ENCODE assay signal across 8 cellular contexts in genomic region chr16:3134338-3135119, GRCh38. TPM values are rescaled to one million over a fixed set of nuclear protein-coding genes. Genes with fewer than 3 reads are reported as not detected.
DNase-seq lines count a peak whose midpoint lies in the region; ATAC-seq, FAIRE-seq and TF ChIP-seq lines count a peak whose summit lies in the region.

TSS of gene ZNF213 (plus strand) at chr16:3135029. CDS start at chr16:3137281, 2,252 bp downstream.

- intact Hi-C loops in aorta (cut with DNase I), result no loop called here

- H3K36me3 ChIP-seq in astrocyte (ENCODE audit: insufficient read depth, low read length) (peaks cover 3% of the 10 kb centered on the region), rectal smooth muscle tissue (ENCODE audit: control insufficient read depth, insufficient read depth, low read length) (peaks cover 3% of the 10 kb centered on the region), aorta (ENCODE audit: control insufficient read depth in 1 of 2, insufficient read depth in 2 of 2, low read length in 1 of 2) (no peaks in the 10 kb centered on the region)

- H3K27me3 Mint-ChIP-seq in T-helper 2 cell treated with Interferon-gamma antibody and Interleukin-4, amounts not matched to agents 5 μg/mL and 100 μg/mL, for 36 hours (ENCODE audit: low read depth), result no peaks in the 10 kb centered on the region
- no peaks in the 10 kb centered on the region for H3K27me3 Mint-ChIP-seq in astrocyte (ENCODE audit: low read depth, unreplicated experiment)

- H3K4me1 Mint-ChIP-seq in T-helper 2 cell treated with Interferon-gamma antibody and Interleukin-4, amounts not matched to agents 5 μg/mL and 100 μg/mL, for 36 hours (ENCODE audit: low read depth), result peaks cover 25% of the 10 kb centered on the region
- H3K4me1 Mint-ChIP-seq in astrocyte (ENCODE audit: low read depth, unreplicated experiment), result peaks cover 5% of the 10 kb centered on the region

- H3K27me3 ChIP-seq in astrocyte (ENCODE audit: insufficient read depth, low read length) (no peaks in the 10 kb centered on the region), rectal smooth muscle tissue (ENCODE audit: control insufficient read depth, insufficient read depth, low read length) (no peaks in the 10 kb centered on the region), aorta (ENCODE audit: control insufficient read depth in 1 of 2, insufficient read depth in 2 of 2, low read length in 1 of 2) (no peaks in the 10 kb centered on the region)

- H3K27ac Mint-ChIP-seq in T-helper 2 cell treated with Interferon-gamma antibody and Interleukin-4, amounts not matched to agents 5 μg/mL and 100 μg/mL, for 36 hours, result peak within 1 kb of the TSS; percentile 94
- H3K27ac Mint-ChIP-seq in astrocyte (ENCODE audit: unreplicated experiment), result peak within 1 kb of the TSS; percentile 97

- TF ChIP-seq POLR2A in GM18505 (IDR thresholded peaks at IDR 0.05; ENCODE audit: borderline replicate concordance, extremely low read depth, insufficient read depth, insufficient read length), result peak; percentile 80

- H3K27ac ChIP-seq in astrocyte (ENCODE audit: low read depth, low read length), result peak within 1 kb of the TSS; percentile 96
- H3K27ac ChIP-seq in rectal smooth muscle tissue (ENCODE audit: low read depth, low read length), result peak within 1 kb of the TSS; percentile 92
- H3K27ac ChIP-seq in aorta (ENCODE audit: low read depth in 1 of 2, low read length in 2 of 2), result peak within 1 kb of the TSS; percentile 64 to 93

- H3K4me2 ChIP-seq in astrocyte (ENCODE audit: low read length), result peak within 1 kb of the TSS; percentile 98

- H4K20me1 ChIP-seq in astrocyte (ENCODE audit: insufficient read depth, low read length), result peaks cover 3% of the 10 kb centered on the region

- peak; percentile 74 for ATAC-seq in GM18505 (IDR thresholded peaks at IDR 0.05; ENCODE audit: unreplicated experiment)
- peak; percentile 85 for ATAC-seq in HG02973 (IDR thresholded peaks at IDR 0.05; ENCODE audit: unreplicated experiment)
- peak; percentile 95 for ATAC-seq in aorta (ENCODE audit: low FRiP score)

- TF ChIP-seq CTCF in astrocyte (IDR thresholded peaks at IDR 0.05; ENCODE audit: insufficient read depth, low read depth, low read length), result no peak

- H3K9ac ChIP-seq in astrocyte (ENCODE audit: low read length), result peak within 1 kb of the TSS; percentile 99
- H3K9ac ChIP-seq in rectal smooth muscle tissue (ENCODE audit: low read length), result peak within 1 kb of the TSS; percentile 84

- H3K4me1 ChIP-seq in astrocyte (ENCODE audit: insufficient read depth, low read length) (peaks cover 11% of the 10 kb centered on the region), rectal smooth muscle tissue (ENCODE audit: control insufficient read depth, insufficient read depth, low read length) (peaks cover 11% of the 10 kb centered on the region), aorta (ENCODE audit: control insufficient read depth in 1 of 2, insufficient read depth in 2 of 2, low read length in 2 of 2) (no peaks in the 10 kb centered on the region)

- peak within 1 kb of the TSS; percentile 98 for H3K4me3 Mint-ChIP-seq in T-helper 2 cell treated with Interferon-gamma antibody and Interleukin-4, amounts not matched to agents 5 μg/mL and 100 μg/mL, for 36 hours
- peak within 1 kb of the TSS; percentile 97 for H3K4me3 Mint-ChIP-seq in astrocyte (ENCODE audit: unreplicated experiment)

- H2AFZ ChIP-seq in astrocyte (ENCODE audit: low read depth, low read length), result peak within 1 kb of the TSS; percentile 92

- DNase-seq in NCI-H2029 (lab: John Stamatoyannopoulos, UW) (peak; percentile 98), astrocyte (ENCODE audit: low read depth) (peak; percentile 95), hepatic stellate cell (ENCODE audit: low spot score) (peak; percentile 98), aorta (peak; percentile 97)
- peak; percentile 93 for DNase-seq in T-helper 2 cell treated with Interferon-gamma antibody and Interleukin-4, amounts not matched to agents 5 μg/mL and 100 μg/mL, for 36 hours (ENCODE audit: low spot score)

- H3K4me3 ChIP-seq in astrocyte (ENCODE audit: insufficient read depth, low read depth, low read length) (peak within 1 kb of the TSS; percentile 99), rectal smooth muscle tissue (ENCODE audit: low read length) (peak within 1 kb of the TSS; percentile 93), aorta (ENCODE audit: low read length in 2 of 2) (peak within 1 kb of the TSS; percentile 81 to 90)

- H3K9me3 ChIP-seq in astrocyte (ENCODE audit: insufficient read depth, low read depth, low read length) (no peaks in the 10 kb centered on the region), aorta (ENCODE audit: control insufficient read depth, low read length) (no peaks in the 10 kb centered on the region)

- H3K9me3 Mint-ChIP-seq in T-helper 2 cell treated with Interferon-gamma antibody and Interleukin-4, amounts not matched to agents 5 μg/mL and 100 μg/mL, for 36 hours, result no peaks in the 10 kb centered on the region
- H3K9me3 Mint-ChIP-seq in astrocyte (ENCODE audit: unreplicated experiment), result no peaks in the 10 kb centered on the region

- peaks cover 50% of the 10 kb centered on the region for H3K79me2 ChIP-seq in astrocyte (ENCODE audit: insufficient read depth, low read length)

- FAIRE-seq in astrocyte (lab: Jason Lieb, UNC), result peak; percentile 84

- 0% methylated on average over 55 to 62 of the region's 62 CpGs for WGBS in aorta, 2 donors

- H3K36me3 Mint-ChIP-seq in T-helper 2 cell treated with Interferon-gamma antibody and Interleukin-4, amounts not matched to agents 5 μg/mL and 100 μg/mL, for 36 hours (ENCODE audit: low read depth), result peaks cover 17% of the 10 kb centered on the region
- H3K36me3 Mint-ChIP-seq in astrocyte (ENCODE audit: low read depth, unreplicated experiment), result peaks cover 8% of the 10 kb centered on the region

RNA-seq across cellular contexts. Expression of gene ZNF213, which starts in this region (rescaled TPM):
- 11.3 and 12.0 TPM in 2 replicates for total RNA-seq in astrocyte
- total RNA-seq in aorta, result 1 to 10 TPM; 8.0 to 8.6 TPM
- polyA plus RNA-seq in aorta, result 1 to 10 TPM; 2.3 to 5.6 TPM

Comparison
In these comparisons a context has a peak if more than half of its experiments do, and no peak if none do; other contexts are left out.
1. Peak in every context shown above with its lines: DNase-seq, ATAC-seq, H3K4me3 ChIP-seq and H3K27ac ChIP-seq.